Comparison of ENCODE assay signal across 1 cellular context in genomic region chr3:105511031-105511430, GRCh38.
TF ChIP-seq lines count a peak whose summit lies in the region.

No MANE protein-coding gene starts in this region.

TF ChIP-seq in SK-N-SH, 30 proteins besides CTCF, POLR2A, EP300 and RAD21 (continued from another document):
- no peak for TF ChIP-seq REST (IDR thresholded peaks at IDR 0.05; ENCODE audit: low read depth, low read length)
